16 cellular contexts compared by ENCODE assay signal in genomic region chr13:39414339-39414738, GRCh38.
DNase-seq lines count a peak whose midpoint lies in the region; ATAC-seq, FAIRE-seq and TF ChIP-seq lines count a peak whose summit lies in the region.
"Had no signal": no experiment of that assay in that cellular context is flagged by ENCODE, and none has a peak within 500 bp of the region (broad histone marks: within the 10 kb centered on the region; RNA-seq: fewer than 3 reads in every experiment).

No MANE protein-coding gene starts in this region.

- H3K9me3 Mint-ChIP-seq in neural progenitor cell = no peaks in the 10 kb centered on the region
- H3K9me3 Mint-ChIP-seq in effector memory CD8-positive, alpha-beta T cell = no peaks in the 10 kb centered on the region
- H3K9me3 Mint-ChIP-seq: activated naive CD4-positive, alpha-beta T cell treated with anti-CD3 and anti-CD28 coated beads for 36 hours; CD14-positive monocyte had no signal

- no peak for TF ChIP-seq RAD21 in GM12878 (IDR thresholded peaks at IDR 0.05; ENCODE audit: insufficient read depth, low read depth, low read length)

- no peak for DNase-seq in heart right ventricle
- no peak for DNase-seq in Right ventricle myocardium superior
- DNase-seq in GM12878 (ENCODE audit: low read depth, low spot score) = peak; percentile 15
- DNase-seq in neural progenitor cell (ENCODE audit: low spot score) = no peak
- DNase-seq in uterus = no peak
- DNase-seq in effector memory CD8-positive, alpha-beta T cell = no peak
- DNase-seq in posterior cingulate gyrus = no peak
- no peak for DNase-seq in SKM-1 (lab: John Stamatoyannopoulos, UW; ENCODE audit: unreplicated experiment)
- DNase-seq: activated CD4-positive, alpha-beta T cell treated with anti-CD3 and anti-CD28 coated beads, Interleukin-2, amount 50 U/mL, for 48 hours; activated naive CD4-positive, alpha-beta T cell treated with anti-CD3 and anti-CD28 coated beads for 36 hours; DMS53; upper lobe of left lung had no signal

- ATAC-seq in heart right ventricle (no peak), Right ventricle myocardium superior (ENCODE audit: poor library complexity) (no peak), GM12878 (peak; percentile 89)
- ATAC-seq in effector memory CD8-positive, alpha-beta T cell (replicated peaks) = no peak
- ATAC-seq: HCT116 had no signal

- peaks cover 92% of the 10 kb centered on the region for H3K4me1 Mint-ChIP-seq in neural progenitor cell
- H3K4me1 Mint-ChIP-seq in effector memory CD8-positive, alpha-beta T cell (ENCODE audit: low read depth in 2 of 2) = no peaks in the 10 kb centered on the region

- RAD21 ChIA-PET in GM12878 (lab: Charles Lee; ENCODE audit: unreplicated experiment) = interaction anchor here (1.0 to 2.4 kb wide), 6 partner anchors 9 to 197 kb away, joined by 3 to 26 read pairs (median 4); partner anchors contain the start of gene LHFPL6

- H3K4me3 ChIP-seq in heart right ventricle (no peak overlapping the region), GM12878 (no peak overlapping the region), neural progenitor cell (no peak overlapping the region), uterus (no peak overlapping the region)
- H3K4me3 ChIP-seq: lung, upper lobe of left lung had no signal

- H3K27ac ChIP-seq in heart right ventricle = peak overlapping the region; percentile 41 to 87 (median 66)
- no peak overlapping the region for H3K27ac ChIP-seq in GM12878 (ENCODE audit: control insufficient read depth, insufficient read depth)
- no peak overlapping the region for H3K27ac ChIP-seq in neural progenitor cell
- peak overlapping the region; percentile 62 to 71 for H3K27ac ChIP-seq in uterus

- no peaks in the 10 kb centered on the region for H4K20me1 ChIP-seq in GM12878 (ENCODE audit: control insufficient read depth, insufficient read depth)
- no peaks in the 10 kb centered on the region for H4K20me1 ChIP-seq in neural progenitor cell (ENCODE audit: low read depth)

- peaks cover 12% of the 10 kb centered on the region for H3F3A ChIP-seq in neural progenitor cell (ENCODE audit: low read depth)

- H3K36me3 ChIP-seq in heart right ventricle = no peaks in the 10 kb centered on the region
- no peaks in the 10 kb centered on the region for H3K36me3 ChIP-seq in GM12878 (ENCODE audit: control insufficient read depth in 2 of 2, insufficient read depth in 2 of 2, low read length in 1 of 2)
- no peaks in the 10 kb centered on the region for H3K36me3 ChIP-seq in neural progenitor cell
- no peaks in the 10 kb centered on the region for H3K36me3 ChIP-seq in uterus
- H3K36me3 ChIP-seq: upper lobe of left lung had no signal

- H3K9me3 ChIP-seq in heart right ventricle (no peaks in the 10 kb centered on the region), GM12878 (replicated peaks; ENCODE audit: control insufficient read depth, insufficient read depth, low read length) (no peaks in the 10 kb centered on the region), neural progenitor cell (ENCODE audit: low read depth) (no peaks in the 10 kb centered on the region), uterus (no peaks in the 10 kb centered on the region)
- H3K9me3 ChIP-seq: upper lobe of left lung had no signal

- H3K27me3 ChIP-seq in heart right ventricle = no peaks in the 10 kb centered on the region
- no peaks in the 10 kb centered on the region for H3K27me3 ChIP-seq in GM12878 (replicated peaks in 1 of 2; ENCODE audit: control insufficient read depth in 2 of 2, insufficient read depth in 2 of 2, low read length in 1 of 2)
- H3K27me3 ChIP-seq in neural progenitor cell = no peaks in the 10 kb centered on the region
- H3K27me3 ChIP-seq in uterus = no peaks in the 10 kb centered on the region
- H3K27me3 ChIP-seq: upper lobe of left lung had no signal

- peak overlapping the region; percentile 82 for H3K27ac Mint-ChIP-seq in neural progenitor cell
- H3K27ac Mint-ChIP-seq in effector memory CD8-positive, alpha-beta T cell = no peak overlapping the region
- H3K27ac Mint-ChIP-seq: activated naive CD4-positive, alpha-beta T cell treated with anti-CD3 and anti-CD28 coated beads for 36 hours had no signal

- no peak for TF ChIP-seq CTCF in heart right ventricle (IDR thresholded peaks at IDR 0.05)
- no peak for TF ChIP-seq CTCF in GM12878 (IDR thresholded peaks at IDR 0.05 in 2 of 3, conservative IDR thresholded peaks at IDR 0.05 in 1 of 3; ENCODE audit: control insufficient read depth in 2 of 3, extremely low read depth in 1 of 3, insufficient read depth in 1 of 3, low read depth in 3 of 3, low read length in 3 of 3)
- no peak for TF ChIP-seq CTCF in neural progenitor cell (IDR thresholded peaks at IDR 0.05)
- no peak for TF ChIP-seq CTCF in uterus (IDR thresholded peaks at IDR 0.05)

- no TSS peak for BruUV-seq in GM12878 (replicated peaks; lab: Mats Ljungman, UMichigan)

- no peak for TF ChIP-seq POLR2A in GM12878 (IDR thresholded peaks at IDR 0.05; ENCODE audit: low read depth, low read length)
- no peak for TF ChIP-seq POLR2A in uterus (IDR thresholded peaks at IDR 0.05)

- SMC1A ChIA-PET in GM12878 (lab: Charles Lee; ENCODE audit: uncharacterized antibody, unreplicated experiment) = interaction anchor here (0.5 to 4.7 kb wide), 17 partner anchors 9 to 205 kb away, joined by 3 to 65 read pairs (median 4); partner anchors contain the start of gene LHFPL6

- intact Hi-C loops in heart right ventricle (cut with DNase I) (loop anchor here in 8 of 10 donors (2.0 to 10.0 kb wide), 9 partner anchors 33 to 370 kb away; partner anchors contain the start of gene LHFPL6 (in 4 of the 8)), Right ventricle myocardium superior (cut with DNase I) (loop anchor here (5.0 kb wide), 1 partner anchor 188 kb away; the partner anchor contains the start of gene LHFPL6), GM12878 (cut with micrococcal nuclease; ENCODE audit: unreplicated experiment) (no loop called here), uterus (cut with DNase I; ENCODE audit: low total_unique reads) (no loop called here), posterior cingulate gyrus (cut with DNase I) (loop anchor here (2.0 to 10.0 kb wide), 2 partner anchors 188 to 270 kb away; partner anchors contain the start of gene LHFPL6)

- no peaks in the 10 kb centered on the region for H3K79me2 ChIP-seq in GM12878 (ENCODE audit: control insufficient read depth, insufficient read depth, low read length)
- H3K79me2 ChIP-seq in neural progenitor cell (ENCODE audit: low read depth) = no peaks in the 10 kb centered on the region

- peaks cover 2% of the 10 kb centered on the region for H3K36me3 Mint-ChIP-seq in neural progenitor cell
- no peaks in the 10 kb centered on the region for H3K36me3 Mint-ChIP-seq in effector memory CD8-positive, alpha-beta T cell (ENCODE audit: insufficient read depth)
- H3K36me3 Mint-ChIP-seq: CD14-positive monocyte had no signal

- CTCF ChIA-PET in GM12878 (lab: Yijun Ruan, JAX) = interaction anchor here (1.0 to 6.4 kb wide), 16 partner anchors 9 to 363 kb away, joined by 3 to 88 read pairs (median 6); no protein-coding TSS in a partner anchor

- H3K27me3 Mint-ChIP-seq in neural progenitor cell (ENCODE audit: insufficient read depth, low read depth) = no peaks in the 10 kb centered on the region
- H3K27me3 Mint-ChIP-seq in effector memory CD8-positive, alpha-beta T cell = peaks cover 7 to 17% of the 10 kb centered on the region in 2 donors

- no peak overlapping the region for H3K4me3 Mint-ChIP-seq in neural progenitor cell
- no peak overlapping the region for H3K4me3 Mint-ChIP-seq in effector memory CD8-positive, alpha-beta T cell
- H3K4me3 Mint-ChIP-seq: activated naive CD4-positive, alpha-beta T cell treated with anti-CD3 and anti-CD28 coated beads for 36 hours; CD14-positive monocyte had no signal

- H3K4me1 ChIP-seq in heart right ventricle (peaks cover 9 to 93% (median 84%) of the 10 kb centered on the region in 9 donors), GM12878 (ENCODE audit: control insufficient read depth, insufficient read depth, low read length) (peaks cover 4% of the 10 kb centered on the region; the same call in 1 of the 2 replicates), neural progenitor cell (peaks cover 46% of the 10 kb centered on the region), uterus (peaks cover 0 to 7% of the 10 kb centered on the region in 2 donors)

- H2AFZ ChIP-seq in GM12878 (ENCODE audit: control insufficient read depth, low read depth, low read length) (peak overlapping the region; percentile 21; the same call in 1 of the 2 replicates), neural progenitor cell (replicated peaks) (no peak overlapping the region)

- H3K4me2 ChIP-seq in GM12878 (ENCODE audit: control insufficient read depth, insufficient read depth) = peak overlapping the region; percentile 52; the same call in 1 of the 2 replicates
- no peak overlapping the region for H3K4me2 ChIP-seq in neural progenitor cell

- no peak for TF ChIP-seq EP300 in GM12878 (IDR thresholded peaks at IDR 0.05; ENCODE audit: borderline replicate concordance in 1 of 2, control insufficient read depth in 1 of 2, low read depth in 2 of 2, low read length in 2 of 2)

- in situ Hi-C loops in GM12878 (cut with MboI) = no loop called here

- POLR2A ChIA-PET in GM12878 (lab: Charles Lee) = interaction anchor here (1.1 kb wide), 1 partner anchor 9 kb away, joined by 4 read pairs; no protein-coding TSS in a partner anchor

- FAIRE-seq in GM12878 (lab: Jason Lieb, UNC) = peak; percentile 71
- FAIRE-seq: A204.1 had no signal

- H3K9ac ChIP-seq in GM12878 (ENCODE audit: control insufficient read depth, insufficient read depth, low read length) (no peak overlapping the region), neural progenitor cell (no peak overlapping the region)

TF ChIP-seq in GM12878, 131 proteins besides CTCF, POLR2A, EP300 and RAD21 (continues in another document):
- TF ChIP-seq MTA2 (IDR thresholded peaks at IDR 0.05; ENCODE audit: low read depth) (peak; percentile 11; the same call in 1 of the 2 replicates), ZNF622 (IDR thresholded peaks at IDR 0.05) (no peak), NRF1 (conservative IDR thresholded peaks at IDR 0.05; ENCODE audit: low read depth, low read length) (no peak), HCFC1 (IDR thresholded peaks at IDR 0.05; ENCODE audit: low read length) (no peak), ASH2L (IDR thresholded peaks at IDR 0.05; ENCODE audit: borderline replicate concordance, low read depth) (no peak), MAX (IDR thresholded peaks at IDR 0.05; ENCODE audit: low read depth, low read length) (no peak), MEF2B (IDR thresholded peaks at IDR 0.05; ENCODE audit: partially characterized antibody, poor library complexity, severe bottlenecking) (peak; percentile 53)
- TF ChIP-seq, protein P1, sequence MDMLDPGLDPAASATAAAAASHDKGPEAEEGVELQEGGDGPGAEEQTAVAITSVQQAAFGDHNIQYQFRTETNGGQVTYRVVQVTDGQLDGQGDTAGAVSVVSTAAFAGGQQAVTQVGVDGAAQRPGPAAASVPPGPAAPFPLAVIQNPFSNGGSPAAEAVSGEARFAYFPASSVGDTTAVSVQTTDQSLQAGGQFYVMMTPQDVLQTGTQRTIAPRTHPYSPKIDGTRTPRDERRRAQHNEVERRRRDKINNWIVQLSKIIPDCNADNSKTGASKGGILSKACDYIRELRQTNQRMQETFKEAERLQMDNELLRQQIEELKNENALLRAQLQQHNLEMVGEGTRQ (IDR thresholded peaks at IDR 0.05; ENCODE audit: borderline replicate concordance, low read depth, low read length) = no peak

Comparison
In these comparisons a context has a peak if more than half of its experiments do, and no peak if none do; other contexts are left out.
1. H3K27ac ChIP-seq: peak in heart right ventricle (10 of 10) and uterus (2 of 2); none in GM12878 (single experiment) and neural progenitor cell (single experiment).
2. intact Hi-C loops: an anchor here in heart right ventricle (2.0 to 10.0 kb wide), Right ventricle myocardium superior (5.0 kb wide) and posterior cingulate gyrus (2.0 to 10.0 kb wide); none called in GM12878 and uterus.